In genomic region chr20:22684072-22684762, GRCh38 we compare ENCODE assay signal across 1 cellular context.
TF ChIP-seq lines count a peak whose summit lies in the region.

No MANE protein-coding gene starts in this region.

TF ChIP-seq in SK-N-SH treated with all-trans-retinoic acid at 6 μM for 48 hours, 23 proteins besides CTCF, POLR2A, EP300 and RAD21 (continued from another document):
- TF ChIP-seq ARNTL (CRISPR knock-in tag; IDR thresholded peaks at IDR 0.05; ENCODE audit: borderline replicate concordance, low read depth) (no peak), GLIS3 (CRISPR knock-in tag; IDR thresholded peaks at IDR 0.05) (no peak), CSDC2 (CRISPR knock-in tag; IDR thresholded peaks at IDR 0.05) (no peak), ISL1 (CRISPR knock-in tag; IDR thresholded peaks at IDR 0.05) (no peak), TOX (CRISPR knock-in tag; IDR thresholded peaks at IDR 0.05; ENCODE audit: borderline replicate concordance) (no peak), OSR1 (CRISPR knock-in tag; IDR thresholded peaks at IDR 0.05) (no peak), ZFP3 (CRISPR knock-in tag; IDR thresholded peaks at IDR 0.05) (no peak), ZNF565 (CRISPR knock-in tag; conservative IDR thresholded peaks at IDR 0.05; ENCODE audit: low read depth) (no peak)
- TF ChIP-seq, protein P1, sequence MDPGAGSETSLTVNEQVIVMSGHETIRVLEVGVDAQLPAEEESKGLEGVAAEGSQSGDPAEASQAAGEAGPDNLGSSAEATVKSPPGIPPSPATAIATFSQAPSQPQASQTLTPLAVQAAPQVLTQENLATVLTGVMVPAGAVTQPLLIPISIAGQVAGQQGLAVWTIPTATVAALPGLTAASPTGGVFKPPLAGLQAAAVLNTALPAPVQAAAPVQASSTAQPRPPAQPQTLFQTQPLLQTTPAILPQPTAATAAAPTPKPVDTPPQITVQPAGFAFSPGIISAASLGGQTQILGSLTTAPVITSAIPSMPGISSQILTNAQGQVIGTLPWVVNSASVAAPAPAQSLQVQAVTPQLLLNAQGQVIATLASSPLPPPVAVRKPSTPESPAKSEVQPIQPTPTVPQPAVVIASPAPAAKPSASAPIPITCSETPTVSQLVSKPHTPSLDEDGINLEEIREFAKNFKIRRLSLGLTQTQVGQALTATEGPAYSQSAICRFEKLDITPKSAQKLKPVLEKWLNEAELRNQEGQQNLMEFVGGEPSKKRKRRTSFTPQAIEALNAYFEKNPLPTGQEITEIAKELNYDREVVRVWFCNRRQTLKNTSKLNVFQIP (CRISPR knock-in tag; IDR thresholded peaks at IDR 0.05; ENCODE audit: borderline replicate concordance, low read depth): no peak
- TF ChIP-seq, protein P2, sequence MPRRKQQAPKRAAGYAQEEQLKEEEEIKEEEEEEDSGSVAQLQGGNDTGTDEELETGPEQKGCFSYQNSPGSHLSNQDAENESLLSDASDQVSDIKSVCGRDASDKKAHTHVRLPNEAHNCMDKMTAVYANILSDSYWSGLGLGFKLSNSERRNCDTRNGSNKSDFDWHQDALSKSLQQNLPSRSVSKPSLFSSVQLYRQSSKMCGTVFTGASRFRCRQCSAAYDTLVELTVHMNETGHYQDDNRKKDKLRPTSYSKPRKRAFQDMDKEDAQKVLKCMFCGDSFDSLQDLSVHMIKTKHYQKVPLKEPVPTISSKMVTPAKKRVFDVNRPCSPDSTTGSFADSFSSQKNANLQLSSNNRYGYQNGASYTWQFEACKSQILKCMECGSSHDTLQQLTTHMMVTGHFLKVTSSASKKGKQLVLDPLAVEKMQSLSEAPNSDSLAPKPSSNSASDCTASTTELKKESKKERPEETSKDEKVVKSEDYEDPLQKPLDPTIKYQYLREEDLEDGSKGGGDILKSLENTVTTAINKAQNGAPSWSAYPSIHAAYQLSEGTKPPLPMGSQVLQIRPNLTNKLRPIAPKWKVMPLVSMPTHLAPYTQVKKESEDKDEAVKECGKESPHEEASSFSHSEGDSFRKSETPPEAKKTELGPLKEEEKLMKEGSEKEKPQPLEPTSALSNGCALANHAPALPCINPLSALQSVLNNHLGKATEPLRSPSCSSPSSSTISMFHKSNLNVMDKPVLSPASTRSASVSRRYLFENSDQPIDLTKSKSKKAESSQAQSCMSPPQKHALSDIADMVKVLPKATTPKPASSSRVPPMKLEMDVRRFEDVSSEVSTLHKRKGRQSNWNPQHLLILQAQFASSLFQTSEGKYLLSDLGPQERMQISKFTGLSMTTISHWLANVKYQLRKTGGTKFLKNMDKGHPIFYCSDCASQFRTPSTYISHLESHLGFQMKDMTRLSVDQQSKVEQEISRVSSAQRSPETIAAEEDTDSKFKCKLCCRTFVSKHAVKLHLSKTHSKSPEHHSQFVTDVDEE (CRISPR knock-in tag; IDR thresholded peaks at IDR 0.05): no peak
